In genomic region chr2:161245237-161245505, GRCh38 we compare ENCODE assay signal across 10 cellular contexts.
DNase-seq lines count a peak whose midpoint lies in the region; ATAC-seq lines count a peak whose summit lies in the region.
"Had no signal": no experiment of that assay in that cellular context is flagged by ENCODE, and none has a peak within 500 bp of the region (broad histone marks: within the 10 kb centered on the region; RNA-seq: fewer than 3 reads in every experiment).

No MANE protein-coding gene starts in this region.

- peaks cover 7% of the 10 kb centered on the region for H3K4me1 ChIP-seq in thymus (ENCODE audit: control insufficient read depth, insufficient read depth, low read length)

- H3K27ac ChIP-seq in thymus (ENCODE audit: low read depth), result no peak overlapping the region

- peak overlapping the region; percentile 54 for H3K4me3 ChIP-seq in thymus (ENCODE audit: low read length)

- DNase-seq in activated T-cell treated with anti-CD3 and anti-CD28 coated beads, Interleukin-2, amount 50 U/mL, for 4 hours, result no peak
- no peak for DNase-seq in activated T-cell treated with anti-CD3 and anti-CD28 coated beads, Interleukin-2, amount 50 U/mL, for 48 hours
- no peak for DNase-seq in activated T-helper 2 cell treated with anti-CD3 and anti-CD28 coated beads, Interferon-gamma antibody, Interleukin-2, Interleukin-4, amounts not matched to agents 10 μg/mL and 5 μg/mL and 100 μg/mL, durations not matched to agents 14 hours and 24 hours and 36 hours (ENCODE audit: low spot score)
- DNase-seq in left kidney (ENCODE audit: low read depth, low spot score) (peak; percentile 38), OCI-M2 (lab: John Stamatoyannopoulos, UW; ENCODE audit: unreplicated experiment) (no peak)
- DNase-seq: kidney glomerular epithelial cell, NCI-H526 had no signal

- H3K27me3 Mint-ChIP-seq in activated T-cell treated with anti-CD3 and anti-CD28 coated beads, Interleukin-2, amount 50 U/mL, for 4 hours (ENCODE audit: low read depth), result no peaks in the 10 kb centered on the region
- no peaks in the 10 kb centered on the region for H3K27me3 Mint-ChIP-seq in activated T-helper 2 cell treated with anti-CD3 and anti-CD28 coated beads, Interferon-gamma antibody, Interleukin-2, Interleukin-4, amounts not matched to agents 10 μg/mL and 5 μg/mL and 100 μg/mL, durations not matched to agents 14 hours and 24 hours and 36 hours (ENCODE audit: low read depth)

- H3K9me3 Mint-ChIP-seq in activated T-cell treated with anti-CD3 and anti-CD28 coated beads, Interleukin-2, amount 50 U/mL, for 4 hours, result no peaks in the 10 kb centered on the region
- no peaks in the 10 kb centered on the region for H3K9me3 Mint-ChIP-seq in activated T-helper 2 cell treated with anti-CD3 and anti-CD28 coated beads, Interferon-gamma antibody, Interleukin-2, Interleukin-4, amounts not matched to agents 10 μg/mL and 5 μg/mL and 100 μg/mL, durations not matched to agents 14 hours and 24 hours and 36 hours

- H3K36me3 ChIP-seq in thymus (ENCODE audit: control insufficient read depth, insufficient read depth), result no peaks in the 10 kb centered on the region

- H3K27me3 ChIP-seq in thymus (ENCODE audit: control insufficient read depth, insufficient read depth), result no peaks in the 10 kb centered on the region

- H3K9me3 ChIP-seq in thymus (ENCODE audit: control insufficient read depth), result no peaks in the 10 kb centered on the region

- H3K36me3 Mint-ChIP-seq in activated T-cell treated with anti-CD3 and anti-CD28 coated beads, Interleukin-2, amount 50 U/mL, for 4 hours (ENCODE audit: insufficient read depth), result no peaks in the 10 kb centered on the region
- peaks cover 17% of the 10 kb centered on the region for H3K36me3 Mint-ChIP-seq in activated T-helper 2 cell treated with anti-CD3 and anti-CD28 coated beads, Interferon-gamma antibody, Interleukin-2, Interleukin-4, amounts not matched to agents 10 μg/mL and 5 μg/mL and 100 μg/mL, durations not matched to agents 14 hours and 24 hours and 36 hours (ENCODE audit: low read depth)

- 21% methylated on average over 5 of the region's 5 CpGs for WGBS in thymus

- H3K4me3 Mint-ChIP-seq in activated T-cell treated with anti-CD3 and anti-CD28 coated beads, Interleukin-2, amount 50 U/mL, for 4 hours, result peak overlapping the region; percentile 90
- H3K4me3 Mint-ChIP-seq in activated T-helper 2 cell treated with anti-CD3 and anti-CD28 coated beads, Interferon-gamma antibody, Interleukin-2, Interleukin-4, amounts not matched to agents 10 μg/mL and 5 μg/mL and 100 μg/mL, durations not matched to agents 14 hours and 24 hours and 36 hours (ENCODE audit: low read depth), result peak overlapping the region; percentile 84

- H3K4me1 Mint-ChIP-seq in activated T-cell treated with anti-CD3 and anti-CD28 coated beads, Interleukin-2, amount 50 U/mL, for 4 hours (ENCODE audit: low read depth), result peaks cover 57% of the 10 kb centered on the region
- peaks cover 49% of the 10 kb centered on the region for H3K4me1 Mint-ChIP-seq in activated T-helper 2 cell treated with anti-CD3 and anti-CD28 coated beads, Interferon-gamma antibody, Interleukin-2, Interleukin-4, amounts not matched to agents 10 μg/mL and 5 μg/mL and 100 μg/mL, durations not matched to agents 14 hours and 24 hours and 36 hours (ENCODE audit: low read depth)

- H3K27ac Mint-ChIP-seq in activated T-helper 2 cell treated with anti-CD3 and anti-CD28 coated beads, Interferon-gamma antibody, Interleukin-2, Interleukin-4, amounts not matched to agents 10 μg/mL and 5 μg/mL and 100 μg/mL, durations not matched to agents 14 hours and 24 hours and 36 hours, result peak overlapping the region; percentile 87

- ATAC-seq in activated T-cell treated with anti-CD3 and anti-CD28 coated beads, Interleukin-2, amount 50 U/mL, for 4 hours, result no peak
- no peak for ATAC-seq in GM21423 (IDR thresholded peaks at IDR 0.05; ENCODE audit: unreplicated experiment)
- no peak for ATAC-seq in GM18873 (IDR thresholded peaks at IDR 0.05; ENCODE audit: low FRiP score, unreplicated experiment)

- intact Hi-C loops in activated T-helper 2 cell treated with anti-CD3 and anti-CD28 coated beads, Interferon-gamma antibody, Interleukin-2, Interleukin-4, amounts not matched to agents 10 μg/mL and 5 μg/mL and 100 μg/mL, durations not matched to agents 14 hours and 24 hours and 36 hours (cut with micrococcal nuclease), result loop anchor here (2.0 to 10.0 kb wide), 3 partner anchors 84 to 710 kb away; partner anchors contain the start of gene TANK
